In genomic region chr9:136740971-136741884, GRCh38 we compare ENCODE assay signal across 13 cellular contexts. TPM values are rescaled to one million over a fixed set of nuclear protein-coding genes. Genes with fewer than 3 reads are reported as not detected.
DNase-seq lines count a peak whose midpoint lies in the region; ATAC-seq and TF ChIP-seq lines count a peak whose summit lies in the region.
"Had no signal": no experiment of that assay in that cellular context is flagged by ENCODE, and none has a peak within 500 bp of the region (broad histone marks: within the 10 kb centered on the region; RNA-seq: fewer than 3 reads in every experiment).

No MANE protein-coding gene starts in this region.

- CTCF ChIA-PET in WTC11 (lab: Charles Lee), result interaction anchor here (1.0 to 4.7 kb wide), 8 partner anchors 12 to 294 kb away, joined by 3 to 40 read pairs (median 4); partner anchors contain the start of genes LCN8 and TRAF2

- peaks cover 3% of the 10 kb centered on the region; the same call in 1 of the 2 replicates for H3K9me3 Mint-ChIP-seq in WTC11
- H3K9me3 Mint-ChIP-seq in stimulated activated naive CD8-positive, alpha-beta T cell treated with anti-CD3 and anti-CD28 coated beads, Interleukin-15, amount 100 ng/mL, for 72 hours, result no peaks in the 10 kb centered on the region
- H3K9me3 Mint-ChIP-seq: dendritic cell treated with granulocyte-macrophage colony-stimulating factor and Interleukin-4, amounts not matched to agents 40 ng/mL and 50 ng/mL, for 4 days; natural killer cell treated with Interleukin-12 subunit alpha and Interleukin-12 subunit beta and Interleukin-15 and Interleukin-18, amount 100 ng/mL, for 72 hours had no signal

- DNase-seq in activated CD8-positive, alpha-beta memory T cell treated with anti-CD3 and anti-CD28 coated beads for 24 hours, result peak; percentile 75
- no peak for DNase-seq in activated CD8-positive, alpha-beta memory T cell treated with anti-CD3 and anti-CD28 coated beads, Interleukin-2, amount 50 U/mL, for 48 hours
- no peak for DNase-seq in WTC11 (ENCODE audit: low spot score)
- DNase-seq in left cardiac atrium, result peak; percentile 54
- DNase-seq in stimulated activated naive CD8-positive, alpha-beta T cell treated with anti-CD3 and anti-CD28 coated beads, Interleukin-15, amount 100 ng/mL, for 72 hours, result no peak
- no peak for DNase-seq in medulla oblongata (ENCODE audit: extremely low spot score)
- DNase-seq: activated naive CD4-positive, alpha-beta T cell; HCEC 1CT; hippocampal formation had no signal

- ATAC-seq in WTC11 (no peak), left cardiac atrium (peak; percentile 33 to 70), HG02938 (IDR thresholded peaks at IDR 0.05; ENCODE audit: unreplicated experiment) (no peak), HG03280 (IDR thresholded peaks at IDR 0.05; ENCODE audit: unreplicated experiment) (no peak)
- peak; percentile 28 for ATAC-seq in stimulated activated naive CD8-positive, alpha-beta T cell treated with anti-CD3 and anti-CD28 coated beads, Interleukin-15, amount 100 ng/mL, for 72 hours

- intact Hi-C loops in left cardiac atrium (cut with DNase I), result no loop called here

- no peaks in the 10 kb centered on the region for H3K36me3 Mint-ChIP-seq in WTC11
- H3K36me3 Mint-ChIP-seq: natural killer cell treated with Interleukin-12 subunit alpha and Interleukin-12 subunit beta and Interleukin-15 and Interleukin-18, amount 100 ng/mL, for 72 hours had no signal

- POLR2A ChIA-PET in WTC11 (lab: Charles Lee), result no interaction called here

- peak overlapping the region; percentile 25 for H3K4me3 Mint-ChIP-seq in WTC11
- H3K4me3 Mint-ChIP-seq in stimulated activated naive CD8-positive, alpha-beta T cell treated with anti-CD3 and anti-CD28 coated beads, Interleukin-15, amount 100 ng/mL, for 72 hours, result peak overlapping the region; percentile 71 to 80
- H3K4me3 Mint-ChIP-seq: dendritic cell treated with granulocyte-macrophage colony-stimulating factor and Interleukin-4, amounts not matched to agents 40 ng/mL and 50 ng/mL, for 4 days; natural killer cell treated with Interleukin-12 subunit alpha and Interleukin-12 subunit beta and Interleukin-15 and Interleukin-18, amount 100 ng/mL, for 72 hours had no signal

- H3K27me3 Mint-ChIP-seq in WTC11 (ENCODE audit: low read depth), result no peaks in the 10 kb centered on the region
- H3K27me3 Mint-ChIP-seq in stimulated activated naive CD8-positive, alpha-beta T cell treated with anti-CD3 and anti-CD28 coated beads, Interleukin-15, amount 100 ng/mL, for 72 hours, result peaks cover 15% of the 10 kb centered on the region

- H3K4me1 Mint-ChIP-seq in WTC11, result no peaks in the 10 kb centered on the region; the same call in none of the 2 replicates
- peaks cover 42% of the 10 kb centered on the region for H3K4me1 Mint-ChIP-seq in stimulated activated naive CD8-positive, alpha-beta T cell treated with anti-CD3 and anti-CD28 coated beads, Interleukin-15, amount 100 ng/mL, for 72 hours

- TF ChIP-seq CTCF in WTC11 (IDR thresholded peaks at IDR 0.05), result no peak

- no peak overlapping the region for H3K27ac Mint-ChIP-seq in WTC11
- H3K27ac Mint-ChIP-seq in stimulated activated naive CD8-positive, alpha-beta T cell treated with anti-CD3 and anti-CD28 coated beads, Interleukin-15, amount 100 ng/mL, for 72 hours, result peak overlapping the region; percentile 72 to 92
- H3K27ac Mint-ChIP-seq: dendritic cell treated with granulocyte-macrophage colony-stimulating factor and Interleukin-4, amounts not matched to agents 40 ng/mL and 50 ng/mL, for 4 days; natural killer cell treated with Interleukin-12 subunit alpha and Interleukin-12 subunit beta and Interleukin-15 and Interleukin-18, amount 100 ng/mL, for 72 hours had no signal

TF ChIP-seq in WTC11, 78 proteins besides CTCF, POLR2A, EP300 and RAD21:
- TF ChIP-seq GABPB1 (CRISPR knock-in tag; IDR thresholded peaks at IDR 0.05) (peak; percentile 48; the same call in 1 of the 2 replicates), USF2 (CRISPR knock-in tag; IDR thresholded peaks at IDR 0.05) (no peak)

RNA-seq across cellular contexts. Expression of gene LCN10, which starts 1.5 kb away (rescaled TPM):
- total RNA-seq in WTC11 (2021) (2.4 to 3.7 TPM (median 3.3 TPM) in 3 replicates), left cardiac atrium (10 to 100 TPM in 1 of 2 donors, 1 to 10 TPM in 1; 9.3 to 20.1 TPM)

RNA-seq across cellular contexts. Expression of gene LCN6, which starts 7.1 kb away (rescaled TPM):
- total RNA-seq in WTC11 (2021) (not detected in 3 replicates), left cardiac atrium (10 to 100 TPM; 18.2 to 51.8 TPM)
- total RNA-seq: natural killer cell treated with Interleukin-12 subunit alpha and Interleukin-12 subunit beta and Interleukin-15 and Interleukin-18, amount 100 ng/mL, for 72 hours had no signal

RNA-seq across cellular contexts. Expression of gene LCN8, which starts 16.8 kb away (rescaled TPM):
- total RNA-seq in WTC11 (2021) (0.21 TPM in 1 of 3 replicates, not detected in the others), left cardiac atrium (not detected)
- total RNA-seq: natural killer cell treated with Interleukin-12 subunit alpha and Interleukin-12 subunit beta and Interleukin-15 and Interleukin-18, amount 100 ng/mL, for 72 hours had no signal

RNA-seq across cellular contexts. Expression of gene LCN15, which starts 23.1 kb away (rescaled TPM):
- total RNA-seq in WTC11 (2021) (0.52 to 1.0 TPM (median 0.96 TPM) in 3 replicates), left cardiac atrium (1 to 10 TPM in 1 of 2 donors, under 1 TPM in 1; 0.41 to 1.1 TPM)
- total RNA-seq: natural killer cell treated with Interleukin-12 subunit alpha and Interleukin-12 subunit beta and Interleukin-15 and Interleukin-18, amount 100 ng/mL, for 72 hours had no signal

RNA-seq across cellular contexts. Expression of gene DIPK1B, which starts 28.9 kb away (rescaled TPM):
- total RNA-seq in WTC11 (2021) (45.4 to 49.8 TPM (median 48.9 TPM) in 3 replicates), left cardiac atrium (10 to 100 TPM; 23.2 to 35.2 TPM)
- total RNA-seq: natural killer cell treated with Interleukin-12 subunit alpha and Interleukin-12 subunit beta and Interleukin-15 and Interleukin-18, amount 100 ng/mL, for 72 hours had no signal

Comparison
In these comparisons a context has a peak if more than half of its experiments do, and no peak if none do; other contexts are left out.
1. DNase-seq: peak in activated CD8-positive, alpha-beta memory T cell treated with anti-CD3 and anti-CD28 coated beads for 24 hours (single experiment) and left cardiac atrium (single experiment); none in activated CD8-positive, alpha-beta memory T cell treated with anti-CD3 and anti-CD28 coated beads, Interleukin-2, amount 50 U/mL, for 48 hours (single experiment), WTC11 (single experiment), stimulated activated naive CD8-positive, alpha-beta T cell treated with anti-CD3 and anti-CD28 coated beads, Interleukin-15, amount 100 ng/mL, for 72 hours (0 of 2) and medulla oblongata (single experiment).
2. ATAC-seq: peak in left cardiac atrium (2 of 2) and stimulated activated naive CD8-positive, alpha-beta T cell treated with anti-CD3 and anti-CD28 coated beads, Interleukin-15, amount 100 ng/mL, for 72 hours (single experiment); none in WTC11 (single experiment), HG02938 (single experiment) and HG03280 (single experiment).
3. RNA of gene LCN6, which starts 7.1 kb away (total RNA-seq): 18.2 to 51.8 TPM in left cardiac atrium; not detected in WTC11; every median in the first group is over 10 times any median in the second.